Comparison of ENCODE assay signal across 11 cellular contexts in the genomic region with DNA sequence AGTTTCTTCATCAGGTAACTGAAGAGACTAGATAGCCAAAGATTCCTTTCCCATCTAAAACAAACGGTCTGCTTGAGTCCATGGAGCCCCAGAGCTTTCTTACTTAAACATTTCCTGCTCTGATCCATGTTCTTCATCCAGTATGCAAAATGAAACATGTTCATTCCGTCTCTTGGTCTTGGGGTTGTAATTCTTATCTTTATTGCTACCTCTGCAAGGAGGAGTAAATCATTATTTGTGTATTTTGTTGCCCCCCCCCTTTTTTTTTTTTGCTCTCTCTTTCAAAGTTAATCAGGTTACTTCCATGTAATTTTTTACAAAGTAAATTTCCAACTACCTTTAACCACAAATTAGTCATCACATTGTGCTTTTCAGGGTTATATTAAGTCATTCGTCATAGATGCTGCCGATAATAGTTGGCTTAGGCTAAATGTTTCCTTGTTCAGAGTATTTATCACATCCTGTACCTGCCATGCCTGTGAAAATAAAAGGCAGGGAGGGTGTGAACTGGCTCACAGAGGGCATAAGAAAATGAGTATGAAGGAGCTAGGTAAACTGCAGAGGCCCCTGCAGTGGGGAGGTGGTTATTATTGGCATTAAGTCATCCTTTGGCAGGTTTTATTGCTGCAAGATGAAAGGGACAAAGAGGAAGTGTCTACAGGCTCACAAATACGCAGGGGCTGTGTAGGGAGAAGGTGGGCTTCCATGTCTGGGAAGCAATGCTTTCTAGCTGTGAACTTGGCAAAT.
A peak's percentile ranks its signal among the peaks of the same experiment; 100 is the strongest.
DNase-seq lines count a peak whose midpoint lies in the region; ATAC-seq, FAIRE-seq and TF ChIP-seq lines count a peak whose summit lies in the region.
"Had no signal": no experiment of that assay in that cellular context is flagged by ENCODE, and none has a peak within 500 bp of the region (broad histone marks: within the 10 kb centered on the region; RNA-seq: fewer than 3 reads in every experiment).

No MANE protein-coding gene starts in this region.

- H3K36me3 ChIP-seq in left ventricle myocardium inferior (no peaks in the 10 kb centered on the region), spleen (no peaks in the 10 kb centered on the region)

- H3K27ac ChIP-seq in left ventricle myocardium inferior (replicated peaks), result peak overlapping the region; percentile 45
- no peak overlapping the region for H3K27ac ChIP-seq in spleen

- peaks cover 2% of the 10 kb centered on the region for H3K27me3 Mint-ChIP-seq in activated T-helper 2 cell treated with anti-CD3 and anti-CD28 coated beads, Interferon-gamma antibody, Interleukin-2, Interleukin-4, amounts not matched to agents 10 μg/mL and 5 μg/mL and 100 μg/mL, durations not matched to agents 14 hours and 24 hours and 36 hours (ENCODE audit: low read depth)

- ATAC-seq in Right ventricle myocardium inferior (no peak), HG02870 (IDR thresholded peaks at IDR 0.05; ENCODE audit: unreplicated experiment) (no peak)

- DNase-seq in left ventricle myocardium inferior, result no peak
- DNase-seq in Right ventricle myocardium inferior (ENCODE audit: missing footprints), result no peak
- peak; percentile 11 for DNase-seq in activated T-helper 2 cell treated with anti-CD3 and anti-CD28 coated beads, Interferon-gamma antibody, Interleukin-2, Interleukin-4, amounts not matched to agents 10 μg/mL and 5 μg/mL and 100 μg/mL, durations not matched to agents 14 hours and 24 hours and 36 hours (ENCODE audit: low spot score)
- DNase-seq in germinal center (ENCODE audit: low spot score), result no peak
- DNase-seq in CD1c-positive myeloid dendritic cell (ENCODE audit: extremely low spot score), result no peak
- no peak for DNase-seq in spleen
- DNase-seq: effector CD8-positive, alpha-beta T cell; NCI-H524 had no signal

- H3K9me3 Mint-ChIP-seq in activated T-helper 2 cell treated with anti-CD3 and anti-CD28 coated beads, Interferon-gamma antibody, Interleukin-2, Interleukin-4, amounts not matched to agents 10 μg/mL and 5 μg/mL and 100 μg/mL, durations not matched to agents 14 hours and 24 hours and 36 hours, result peaks cover 24% of the 10 kb centered on the region

- WGBS in spleen, 5 donors, result 41 to 54% (median 50%) methylated on average over 5 of the region's 5 CpGs

- peaks cover 3% of the 10 kb centered on the region for H3K36me3 Mint-ChIP-seq in activated T-helper 2 cell treated with anti-CD3 and anti-CD28 coated beads, Interferon-gamma antibody, Interleukin-2, Interleukin-4, amounts not matched to agents 10 μg/mL and 5 μg/mL and 100 μg/mL, durations not matched to agents 14 hours and 24 hours and 36 hours (ENCODE audit: low read depth)

- H3K4me3 Mint-ChIP-seq in activated T-helper 2 cell treated with anti-CD3 and anti-CD28 coated beads, Interferon-gamma antibody, Interleukin-2, Interleukin-4, amounts not matched to agents 10 μg/mL and 5 μg/mL and 100 μg/mL, durations not matched to agents 14 hours and 24 hours and 36 hours (ENCODE audit: low read depth), result no peak overlapping the region

- intact Hi-C loops in left ventricle myocardium inferior (cut with micrococcal nuclease) (no loop called here), Right ventricle myocardium inferior (cut with DNase I) (loop anchor here (10.0 kb wide), 1 partner anchor 119 kb away; no protein-coding TSS in a partner anchor), spleen (cut with DNase I; ENCODE audit: low total_unique reads) (no loop called here)
- intact Hi-C loops in activated T-helper 2 cell treated with anti-CD3 and anti-CD28 coated beads, Interferon-gamma antibody, Interleukin-2, Interleukin-4, amounts not matched to agents 10 μg/mL and 5 μg/mL and 100 μg/mL, durations not matched to agents 14 hours and 24 hours and 36 hours (cut with micrococcal nuclease), result loop anchor here (1.0 to 2.0 kb wide), 3 partner anchors 8 to 35 kb away; no protein-coding TSS in a partner anchor

- peaks cover 13% of the 10 kb centered on the region for H3K4me1 ChIP-seq in left ventricle myocardium inferior
- no peaks in the 10 kb centered on the region for H3K4me1 ChIP-seq in spleen
- H3K4me1 ChIP-seq: Caco-2 had no signal

- H3K27ac Mint-ChIP-seq in activated T-helper 2 cell treated with anti-CD3 and anti-CD28 coated beads, Interferon-gamma antibody, Interleukin-2, Interleukin-4, amounts not matched to agents 10 μg/mL and 5 μg/mL and 100 μg/mL, durations not matched to agents 14 hours and 24 hours and 36 hours, result peak overlapping the region; percentile 58

- H3K9me3 ChIP-seq in left ventricle myocardium inferior (replicated peaks) (no peaks in the 10 kb centered on the region), spleen (no peaks in the 10 kb centered on the region)
- H3K9me3 ChIP-seq: Caco-2 had no signal

- H3K4me3 ChIP-seq in left ventricle myocardium inferior, result no peak overlapping the region
- H3K4me3 ChIP-seq in spleen, result no peak overlapping the region

- no peaks in the 10 kb centered on the region for H3K27me3 ChIP-seq in left ventricle myocardium inferior (ENCODE audit: low read depth)
- H3K27me3 ChIP-seq in spleen (replicated peaks in 1 of 7), result no peaks in the 10 kb centered on the region

- peak; percentile 9 for FAIRE-seq in islet of Langerhans (lab: Jason Lieb, UNC)

- H3K4me1 Mint-ChIP-seq in activated T-helper 2 cell treated with anti-CD3 and anti-CD28 coated beads, Interferon-gamma antibody, Interleukin-2, Interleukin-4, amounts not matched to agents 10 μg/mL and 5 μg/mL and 100 μg/mL, durations not matched to agents 14 hours and 24 hours and 36 hours (ENCODE audit: low read depth), result peaks cover 32% of the 10 kb centered on the region

- no peak for TF ChIP-seq POLR2A in spleen (IDR thresholded peaks at IDR 0.05)

- TF ChIP-seq CTCF in left ventricle myocardium inferior (IDR thresholded peaks at IDR 0.05; ENCODE audit: borderline replicate concordance) (no peak), spleen (IDR thresholded peaks at IDR 0.05 in 8 of 11, conservative IDR thresholded peaks at IDR 0.05 in 3 of 11) (no peak)

Comparison
In these comparisons a context has a peak if more than half of its experiments do, and no peak if none do; other contexts are left out.
1. intact Hi-C loops: an anchor here in Right ventricle myocardium inferior (10.0 kb wide) and activated T-helper 2 cell treated with anti-CD3 and anti-CD28 coated beads, Interferon-gamma antibody, Interleukin-2, Interleukin-4, amounts not matched to agents 10 μg/mL and 5 μg/mL and 100 μg/mL, durations not matched to agents 14 hours and 24 hours and 36 hours (1.0 to 2.0 kb wide); none called in left ventricle myocardium inferior and spleen.